18 cellular contexts compared by ENCODE assay signal in the genomic region with DNA sequence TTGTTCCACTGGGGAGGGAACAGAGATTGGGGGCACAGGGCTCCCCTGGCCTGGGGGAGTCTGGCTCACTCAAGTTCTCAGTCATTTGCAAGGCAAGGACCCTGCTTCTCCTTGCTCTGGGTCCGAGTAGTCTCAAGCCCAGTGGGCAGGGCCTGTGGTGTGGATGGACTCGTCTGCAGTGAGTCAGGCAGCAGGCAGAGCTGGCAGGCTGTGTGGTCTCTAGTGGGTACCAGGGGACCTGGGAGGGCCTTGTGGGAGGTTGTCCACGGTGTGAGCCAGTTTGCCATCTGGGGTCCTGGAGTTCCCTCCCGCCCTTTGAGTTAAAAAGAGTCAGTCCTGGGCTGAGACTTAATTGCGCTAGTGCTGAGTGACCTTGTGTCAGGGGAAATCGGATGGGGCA. TPM values are rescaled to one million over a fixed set of nuclear protein-coding genes. Genes with fewer than 3 reads are reported as not detected.
DNase-seq lines count a peak whose midpoint lies in the region; ATAC-seq, FAIRE-seq and TF ChIP-seq lines count a peak whose summit lies in the region.
"Had no signal": no experiment of that assay in that cellular context is flagged by ENCODE, and none has a peak within 500 bp of the region (broad histone marks: within the 10 kb centered on the region; RNA-seq: fewer than 3 reads in every experiment).

No MANE protein-coding gene starts in this region.

- peak overlapping the region; percentile 86 to 87 for H3K27ac Mint-ChIP-seq in activated naive CD4-positive, alpha-beta T cell treated with anti-CD3 and anti-CD28 coated beads, Interleukin-2, amount 50 U/mL, for 72 hours
- no peak overlapping the region for H3K27ac Mint-ChIP-seq in stimulated activated memory B cell treated with anti-CD40 and anti-IgM and Interleukin-4, amounts not matched to agents 10 μg/mL and 1 μg/mL and 100 μg/mL, for 72 hours
- H3K27ac Mint-ChIP-seq: HFFc6 had no signal

- no peak overlapping the region for H3K4ac ChIP-seq in neuronal stem cell (ENCODE audit: low read length)

- FAIRE-seq in A549 (lab: Jason Lieb, UNC) = no peak
- FAIRE-seq in GM12892 (lab: Jason Lieb, UNC) = no peak

- no peak overlapping the region for H3K23ac ChIP-seq in neuronal stem cell (ENCODE audit: low read depth, low read length, poor library complexity)

- H3K9ac ChIP-seq in BLaER1 treated with 17β-estradiol and CSF1 and Interleukin-3, amounts not matched to agents 10 nM and 100 nM = peak overlapping the region; percentile 2 to 66 (median 44); a peak in 20 of 22 replicates
- H3K9ac ChIP-seq in neuronal stem cell (ENCODE audit: low read depth, low read length, poor library complexity) = no peak overlapping the region

- H2BK12ac ChIP-seq in neuronal stem cell (ENCODE audit: low read length) = no peak overlapping the region

- no peak overlapping the region for H4K8ac ChIP-seq in neuronal stem cell (ENCODE audit: low read depth, low read length)

- peaks cover 0 to 4% (median 0%) of the 10 kb centered on the region in 11 experiments; a peak in 3 of 22 replicates for H3K36me3 ChIP-seq in BLaER1 treated with 17β-estradiol and CSF1 and Interleukin-3, amounts not matched to agents 10 nM and 100 nM
- H3K36me3 ChIP-seq in neuronal stem cell (replicated peaks in 1 of 2; ENCODE audit: control insufficient read depth in 2 of 2, insufficient read depth in 2 of 2, low read length in 2 of 2) = no peaks in the 10 kb centered on the region
- H3K36me3 ChIP-seq: right lobe of liver, tibial artery had no signal

- CTCF ChIA-PET in A549 (lab: Yijun Ruan, JAX) = interaction anchor here (1.4 to 9.3 kb wide), 4 partner anchors 23 to 87 kb away, joined by 3 to 81 read pairs (median 6); no protein-coding TSS in a partner anchor

- 91% methylated on average over 6 of the region's 6 CpGs for WGBS in A549 (ENCODE audit: missing lambda C conversion rate)
- no CpG with 5 or more reads among the region's 6 CpGs for WGBS in neuronal stem cell (ENCODE audit: extremely low coverage in 2 of 2, insufficient read length in 2 of 2, insufficient replicate concordance in 1 of 2), 2 donors

- peak overlapping the region; percentile 13 for H2BK120ac ChIP-seq in neuronal stem cell (ENCODE audit: low read depth, low read length)

- peaks cover 0 to 28% (median 8%) of the 10 kb centered on the region in 11 experiments; a peak in 11 of 22 replicates for H4K20me1 ChIP-seq in BLaER1 treated with 17β-estradiol and CSF1 and Interleukin-3, amounts not matched to agents 10 nM and 100 nM

- H3K27me3 ChIP-seq in BLaER1 treated with 17β-estradiol and CSF1 and Interleukin-3, amounts not matched to agents 10 nM and 100 nM = no peaks in the 10 kb centered on the region
- H3K27me3 ChIP-seq in neuronal stem cell (ENCODE audit: control insufficient read depth in 3 of 3, insufficient read depth in 3 of 3, low read depth in 1 of 3, low read length in 3 of 3) = no peaks in the 10 kb centered on the region
- H3K27me3 ChIP-seq: right lobe of liver, tibial artery had no signal

- H3K79me1 ChIP-seq in neuronal stem cell (ENCODE audit: low read depth, low read length) = peaks cover 1% of the 10 kb centered on the region

- TF ChIP-seq POLR2A in A549 (IDR thresholded peaks at IDR 0.05; ENCODE audit: low read length) (no peak), GM12892 (IDR thresholded peaks at IDR 0.05; ENCODE audit: low read depth, low read length) (no peak)

- H3K4me3 ChIP-seq in A549 = no peak overlapping the region
- no peak overlapping the region; a peak in 2 of 20 replicates for H3K4me3 ChIP-seq in BLaER1 treated with 17β-estradiol and CSF1 and Interleukin-3, amounts not matched to agents 10 nM and 100 nM
- no peak overlapping the region for H3K4me3 ChIP-seq in neuronal stem cell (ENCODE audit: low read length in 2 of 2)
- H3K4me3 ChIP-seq: right lobe of liver, tibial artery had no signal

- no peak overlapping the region for H2AFZ ChIP-seq in neuronal stem cell (ENCODE audit: low read length)

- H3K4me1 Mint-ChIP-seq in stimulated activated memory B cell treated with anti-CD40 and anti-IgM and Interleukin-4, amounts not matched to agents 10 μg/mL and 1 μg/mL and 100 μg/mL, for 72 hours = peaks cover 13% of the 10 kb centered on the region
- H3K4me1 Mint-ChIP-seq: neural crest cell had no signal

- no peak for TF ChIP-seq CTCF in A549 (IDR thresholded peaks at IDR 0.05)

- peaks cover 77% of the 10 kb centered on the region for H3K4me1 ChIP-seq in A549
- H3K4me1 ChIP-seq in BLaER1 treated with 17β-estradiol and CSF1 and Interleukin-3, amounts not matched to agents 10 nM and 100 nM = peaks cover 75 to 90% (median 83%) of the 10 kb centered on the region in 10 experiments
- H3K4me1 ChIP-seq in neuronal stem cell (ENCODE audit: control insufficient read depth in 2 of 2, insufficient read depth in 1 of 2, low read depth in 1 of 2, low read length in 2 of 2) = peaks cover 0 to 6% of the 10 kb centered on the region in 2 donors
- H3K4me1 ChIP-seq: right lobe of liver, tibial artery had no signal

- no peak for TF ChIP-seq EP300 in A549 (IDR thresholded peaks at IDR 0.05)

- POLR2A ChIA-PET in A549 (lab: Yijun Ruan, JAX) = interaction anchor here (0.6 kb wide), 1 partner anchor 23 kb away, joined by 3 read pairs; no protein-coding TSS in a partner anchor

- H2BK5ac ChIP-seq in neuronal stem cell (ENCODE audit: low read length) = no peak overlapping the region

- H3K9me3 ChIP-seq in A549 (no peaks in the 10 kb centered on the region), neuronal stem cell (replicated peaks in 1 of 2; ENCODE audit: control insufficient read depth in 2 of 2, insufficient read depth in 1 of 2, low read depth in 1 of 2, low read length in 2 of 2) (no peaks in the 10 kb centered on the region)
- no peaks in the 10 kb centered on the region for H3K9me3 ChIP-seq in BLaER1 treated with 17β-estradiol and CSF1 and Interleukin-3, amounts not matched to agents 10 nM and 100 nM (replicated peaks in 1 of 11)
- H3K9me3 ChIP-seq: right lobe of liver, tibial artery had no signal

- H3K4me2 ChIP-seq in A549 = no peak overlapping the region
- H3K4me2 ChIP-seq in BLaER1 treated with 17β-estradiol and CSF1 and Interleukin-3, amounts not matched to agents 10 nM and 100 nM = peak overlapping the region; percentile 66 to 96 (median 84)
- no peak overlapping the region for H3K4me2 ChIP-seq in neuronal stem cell (ENCODE audit: insufficient read depth, low read length, poor library complexity, severe bottlenecking)

- DNase-seq in A549 (ENCODE audit: low read depth in 1 of 2, low spot score in 1 of 2) (no peak), neuronal stem cell (ENCODE audit: low spot score) (no peak), RKO (ENCODE audit: low spot score) (no peak), GM12892 (ENCODE audit: insufficient read length) (no peak)
- no peak for DNase-seq in activated naive CD4-positive, alpha-beta T cell treated with anti-CD3 and anti-CD28 coated beads, Interleukin-2, amount 50 U/mL, for 72 hours (ENCODE audit: low spot score in 2 of 2)
- DNase-seq: dermis blood vessel endothelial cell; DND-41; HFFc6; NCI-H1694 treated with DMSO at 0.1 percent for 48 hours; NCI-H446 treated with DMSO at 0.1 percent for 48 hours; right lobe of liver; SHP77; stimulated activated CD4-positive, alpha-beta T cell treated with anti-CD3 and anti-CD28 coated beads, Interleukin-1b, Interleukin-23, amount 100 ng/mL, for 48 hours; tibial artery had no signal

- no peak overlapping the region for H4K91ac ChIP-seq in neuronal stem cell (ENCODE audit: low read depth, low read length, poor library complexity)

- H3K27ac ChIP-seq in A549 (peak overlapping the region; percentile 72 to 76), neuronal stem cell (replicated peaks; ENCODE audit: low read length) (no peak overlapping the region)
- H3K27ac ChIP-seq in BLaER1 treated with 17β-estradiol and CSF1 and Interleukin-3, amounts not matched to agents 10 nM and 100 nM = peak overlapping the region; percentile 43 to 81 (median 72); a peak in 21 of 22 replicates
- H3K27ac ChIP-seq: C4-2B, right lobe of liver, tibial artery had no signal

- H3K36me3 Mint-ChIP-seq in activated naive CD4-positive, alpha-beta T cell treated with anti-CD3 and anti-CD28 coated beads, Interleukin-2, amount 50 U/mL, for 72 hours = peaks cover 0 to 24% of the 10 kb centered on the region in 2 donors
- no peaks in the 10 kb centered on the region for H3K36me3 Mint-ChIP-seq in stimulated activated memory B cell treated with anti-CD40 and anti-IgM and Interleukin-4, amounts not matched to agents 10 μg/mL and 1 μg/mL and 100 μg/mL, for 72 hours

- TF ChIP-seq RAD21 in A549 (conservative IDR thresholded peaks at IDR 0.05 in 1 of 2, IDR thresholded peaks at IDR 0.05 in 1 of 2) = no peak

- no peak for ATAC-seq in A549
- ATAC-seq in activated naive CD4-positive, alpha-beta T cell treated with anti-CD3 and anti-CD28 coated beads, Interleukin-2, amount 50 U/mL, for 72 hours = no peak
- no peak for ATAC-seq in stimulated activated memory B cell treated with anti-CD40 and anti-IgM and Interleukin-4, amounts not matched to agents 10 μg/mL and 1 μg/mL and 100 μg/mL, for 72 hours

- no peak overlapping the region for H2BK15ac ChIP-seq in neuronal stem cell (ENCODE audit: low read length)

- no peaks in the 10 kb centered on the region for H3K27me3 Mint-ChIP-seq in stimulated activated memory B cell treated with anti-CD40 and anti-IgM and Interleukin-4, amounts not matched to agents 10 μg/mL and 1 μg/mL and 100 μg/mL, for 72 hours

- H3K18ac ChIP-seq in neuronal stem cell (ENCODE audit: low read length) = peak overlapping the region; percentile 45

- no peak overlapping the region for H2AK5ac ChIP-seq in neuronal stem cell (ENCODE audit: low read depth, low read length)

- no peak overlapping the region for H3K4me3 Mint-ChIP-seq in stimulated activated memory B cell treated with anti-CD40 and anti-IgM and Interleukin-4, amounts not matched to agents 10 μg/mL and 1 μg/mL and 100 μg/mL, for 72 hours
- H3K4me3 Mint-ChIP-seq: HFFc6 had no signal

- no peak overlapping the region for H3K14ac ChIP-seq in neuronal stem cell (ENCODE audit: low read length)

- H3K9me3 Mint-ChIP-seq in activated naive CD4-positive, alpha-beta T cell treated with anti-CD3 and anti-CD28 coated beads, Interleukin-2, amount 50 U/mL, for 72 hours = no peaks in the 10 kb centered on the region
- H3K9me3 Mint-ChIP-seq in stimulated activated memory B cell treated with anti-CD40 and anti-IgM and Interleukin-4, amounts not matched to agents 10 μg/mL and 1 μg/mL and 100 μg/mL, for 72 hours = no peaks in the 10 kb centered on the region
- H3K9me3 Mint-ChIP-seq: HFFc6, neural crest cell had no signal

RNA-seq across cellular contexts. Expression of a gene that starts 8.8 kb away (rescaled TPM):
- 0.01 and 0.04 TPM in 2 replicates for polyA plus RNA-seq in A549 (2011; rRNA removed)
- polyA plus RNA-seq in A549 (2012; cell fraction: cytosol; rRNA removed) = 0.01 TPM in 1 of 2 replicates, not detected in the other
- 0.02 and 0.04 TPM in 2 replicates for polyA plus RNA-seq in A549 (2012; cell fraction: nucleus; rRNA removed)
- 0.03 to 0.12 TPM (median 0.03 TPM) in 3 replicates for polyA plus RNA-seq in A549 (2017; fragmentation: RNase III; extraction: RNeasy Plus Mini Kit Qiagen cat#74134 plus additional on column Dnase treatment)
- 0.10 and 0.25 TPM in 2 replicates for polyA minus RNA-seq in A549 (2011; rRNA and poly(A)+ RNA removed)
- under 1 TPM in 1 of 2 donors, not detected in 1; 0.14 TPM for total RNA-seq in activated naive CD4-positive, alpha-beta T cell treated with anti-CD3 and anti-CD28 coated beads, Interleukin-2, amount 50 U/mL, for 72 hours
- 0.04 TPM for polyA plus RNA-seq in neuronal stem cell (2013, experiment 1 of 2)
- 0.04 TPM for polyA plus RNA-seq in neuronal stem cell (2013, experiment 2 of 2)
- 0.13 TPM for polyA plus RNA-seq in GM12892 (2012; ENCODE audit: missing spikeins)
- total RNA-seq: HFFc6, right lobe of liver had no signal

Comparison
In these comparisons a context has a peak if more than half of its experiments do, and no peak if none do; other contexts are left out.
1. H3K4me2 ChIP-seq: peak in BLaER1 treated with 17β-estradiol and CSF1 and Interleukin-3, amounts not matched to agents 10 nM and 100 nM (11 of 11); none in A549 (single experiment) and neuronal stem cell (single experiment).